In the genomic region with DNA sequence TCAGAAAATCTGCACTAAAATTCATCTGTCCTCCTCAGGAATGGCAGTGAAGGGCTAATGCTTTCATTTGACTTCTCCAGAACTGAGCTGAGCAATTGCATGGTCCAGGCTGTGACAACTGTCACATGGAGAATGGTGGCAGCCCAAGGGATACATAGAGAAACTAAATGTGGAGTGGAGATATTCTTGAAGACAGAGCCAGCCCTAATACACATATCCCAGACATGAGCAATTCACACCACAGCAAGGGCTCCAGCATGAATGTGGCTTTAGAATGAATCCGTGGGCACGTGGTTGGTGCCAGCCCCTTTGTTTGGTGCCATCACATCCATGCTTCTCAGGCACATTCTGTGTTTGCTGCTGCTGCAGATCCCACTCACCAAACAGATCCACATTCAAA, we compare ENCODE assay signal across 21 cellular contexts.
A peak's percentile ranks its signal among the peaks of the same experiment; 100 is the strongest.
DNase-seq lines count a peak whose midpoint lies in the region; ATAC-seq, FAIRE-seq and TF ChIP-seq lines count a peak whose summit lies in the region.
"Had no signal": no experiment of that assay in that cellular context is flagged by ENCODE, and none has a peak within 500 bp of the region (broad histone marks: within the 10 kb centered on the region; RNA-seq: fewer than 3 reads in every experiment).

No MANE protein-coding gene starts in this region.

- H2AK5ac ChIP-seq in mesendoderm (ENCODE audit: low read length) = no peak overlapping the region

- H3K4ac ChIP-seq in mesendoderm (ENCODE audit: low read depth, low read length) = no peak overlapping the region

- POLR2A ChIA-PET in A549 (lab: Yijun Ruan, JAX) = no interaction called here

- H3K4me1 ChIP-seq in A549 (no peaks in the 10 kb centered on the region), mesendoderm (ENCODE audit: control insufficient read depth, low read depth, low read length) (no peaks in the 10 kb centered on the region), psoas muscle (no peaks in the 10 kb centered on the region)
- H3K4me1 ChIP-seq: BE2C, BLaER1 had no signal

- ATAC-seq in A549 (no peak), psoas muscle (no peak)
- ATAC-seq: GM12878 had no signal

- H3K18ac ChIP-seq in mesendoderm (ENCODE audit: low read length) = no peak overlapping the region

- no peak overlapping the region for H3K56ac ChIP-seq in mesendoderm (ENCODE audit: low read length)

- H3K27me3 ChIP-seq in mesendoderm (ENCODE audit: insufficient read depth, low read length, poor library complexity) = no peaks in the 10 kb centered on the region
- no peaks in the 10 kb centered on the region for H3K27me3 ChIP-seq in psoas muscle (ENCODE audit: insufficient read depth in 3 of 3, low read length in 2 of 3)
- H3K27me3 ChIP-seq: BE2C, BLaER1 had no signal

- TF ChIP-seq POLR2A in A549 (IDR thresholded peaks at IDR 0.05; ENCODE audit: low read length) = no peak
- TF ChIP-seq POLR2A in lower leg skin (IDR thresholded peaks at IDR 0.05) = no peak

- H3K79me1 ChIP-seq in mesendoderm (ENCODE audit: low read length) = no peaks in the 10 kb centered on the region

- DNase-seq in A549 (ENCODE audit: low read depth in 1 of 2, low spot score in 1 of 2) (no peak), GM19239 (ENCODE audit: insufficient read length, low spot score) (no peak), mesendoderm (peak; percentile 72), psoas muscle (no peak), lower leg skin (ENCODE audit: low spot score in 2 of 2) (no peak), D341Med (ENCODE audit: low spot score) (no peak)
- DNase-seq: ACHN; BE2C; C1 segment of cervical spinal cord; CD4-positive, alpha-beta memory T cell; CD4-positive, CD25-positive, alpha-beta regulatory T cell; CD8-positive, alpha-beta memory T cell; COR-L47; DMS79 treated with DMSO at 0.1 percent for 48 hours; GDM1 had no signal

- TF ChIP-seq EP300 in A549 (IDR thresholded peaks at IDR 0.05) = no peak

- H3K27ac ChIP-seq in A549 (no peak overlapping the region), mesendoderm (ENCODE audit: low read depth, low read length) (no peak overlapping the region), psoas muscle (no peak overlapping the region)
- H3K27ac ChIP-seq: 22Rv1, BLaER1 had no signal

- FAIRE-seq in A549 (lab: Jason Lieb, UNC) (peak; percentile 18), GM19239 (lab: Jason Lieb, UNC) (peak; percentile 53)
- FAIRE-seq: D721Med, GM12878, GM12892, GM18507 had no signal

- no peak overlapping the region for H3K4me3 ChIP-seq in A549
- H3K4me3 ChIP-seq in mesendoderm (ENCODE audit: low read length) = no peak overlapping the region
- H3K4me3 ChIP-seq in psoas muscle = no peak overlapping the region
- H3K4me3 ChIP-seq in lower leg skin (ENCODE audit: low read depth, poor library complexity, severe bottlenecking) = no peak overlapping the region
- H3K4me3 ChIP-seq: BLaER1, GM12878 had no signal

- H2BK15ac ChIP-seq in mesendoderm (replicated peaks; ENCODE audit: low read depth) = no peak overlapping the region

- TF ChIP-seq CTCF in A549 (IDR thresholded peaks at IDR 0.05) (no peak), psoas muscle (IDR thresholded peaks at IDR 0.05) (no peak), lower leg skin (IDR thresholded peaks at IDR 0.05) (no peak)

- no peak overlapping the region for H2BK120ac ChIP-seq in mesendoderm (ENCODE audit: low read depth, low read length)

- intact Hi-C loops in psoas muscle (cut with DNase I) (no loop called here), lower leg skin (cut with DNase I; ENCODE audit: low total_unique reads) (no loop called here)

- H3K4me2 ChIP-seq in A549 (no peak overlapping the region), mesendoderm (ENCODE audit: low read length) (no peak overlapping the region)
- H3K4me2 ChIP-seq: BLaER1 had no signal

- H3K9ac ChIP-seq in mesendoderm (ENCODE audit: low read length) = no peak overlapping the region
- H3K9ac ChIP-seq: BLaER1 had no signal

- H4K8ac ChIP-seq in mesendoderm (ENCODE audit: low read depth, low read length) = no peak overlapping the region

- CTCF ChIA-PET in A549 (lab: Yijun Ruan, JAX) = no interaction called here

- no peak overlapping the region for H3K23ac ChIP-seq in mesendoderm (ENCODE audit: low read length)

- no peaks in the 10 kb centered on the region for H3K36me3 ChIP-seq in mesendoderm (ENCODE audit: control insufficient read depth, insufficient read depth, low read length)
- H3K36me3 ChIP-seq in psoas muscle (ENCODE audit: insufficient read depth in 1 of 2, low read depth in 1 of 2) = no peaks in the 10 kb centered on the region
- H3K36me3 ChIP-seq: BE2C, BLaER1 had no signal

- no peaks in the 10 kb centered on the region for H3K79me2 ChIP-seq in mesendoderm (ENCODE audit: control insufficient read depth, insufficient read depth, low read length)

- H2BK5ac ChIP-seq in mesendoderm (ENCODE audit: low read length) = no peak overlapping the region

- no peak for TF ChIP-seq RAD21 in A549 (conservative IDR thresholded peaks at IDR 0.05 in 1 of 2, IDR thresholded peaks at IDR 0.05 in 1 of 2)

- no peak overlapping the region for H4K5ac ChIP-seq in mesendoderm (ENCODE audit: low read length)

- H3K9me3 ChIP-seq in A549 (no peaks in the 10 kb centered on the region), psoas muscle (no peaks in the 10 kb centered on the region)
- H3K9me3 ChIP-seq: BE2C, BLaER1 had no signal

- no CpG with 5 or more reads among the region's 2 CpGs for WGBS in A549 (ENCODE audit: missing lambda C conversion rate)
- no CpG with 5 or more reads among the region's 2 CpGs for WGBS in mesendoderm (ENCODE audit: extremely low coverage, insufficient coverage, low lambda C conversion rate)
- WGBS in psoas muscle, 3 donors = 74 to 95% (median 92%) methylated on average over 2 of the region's 2 CpGs
- WGBS in lower leg skin, 2 donors = 83 to 94% methylated on average over 2 of the region's 2 CpGs

TF ChIP-seq in A549, 52 proteins besides CTCF, POLR2A, EP300 and RAD21:
- TF ChIP-seq TP53 (CRISPR knock-in tag; IDR thresholded peaks at IDR 0.05) (no peak), ATOH8 (CRISPR knock-in tag; IDR thresholded peaks at IDR 0.05; ENCODE audit: low read depth) (no peak), KDM5A (IDR thresholded peaks at IDR 0.05) (no peak), MAX (IDR thresholded peaks at IDR 0.05) (no peak), FOSL2 (IDR thresholded peaks at IDR 0.05) (no peak), FOSL2 (CRISPR knock-in tag; IDR thresholded peaks at IDR 0.05) (no peak), CBX2 (IDR thresholded peaks at IDR 0.05; ENCODE audit: borderline replicate concordance, low read depth) (no peak), HDAC2 (IDR thresholded peaks at IDR 0.05) (no peak)
- TF ChIP-seq, protein P1, sequence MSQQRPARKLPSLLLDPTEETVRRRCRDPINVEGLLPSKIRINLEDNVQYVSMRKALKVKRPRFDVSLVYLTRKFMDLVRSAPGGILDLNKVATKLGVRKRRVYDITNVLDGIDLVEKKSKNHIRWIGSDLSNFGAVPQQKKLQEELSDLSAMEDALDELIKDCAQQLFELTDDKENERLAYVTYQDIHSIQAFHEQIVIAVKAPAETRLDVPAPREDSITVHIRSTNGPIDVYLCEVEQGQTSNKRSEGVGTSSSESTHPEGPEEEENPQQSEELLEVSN (IDR thresholded peaks at IDR 0.05; ENCODE audit: borderline replicate concordance, low read depth) = no peak
